ENCODE assay signal across 18 cellular contexts in the genomic region with DNA sequence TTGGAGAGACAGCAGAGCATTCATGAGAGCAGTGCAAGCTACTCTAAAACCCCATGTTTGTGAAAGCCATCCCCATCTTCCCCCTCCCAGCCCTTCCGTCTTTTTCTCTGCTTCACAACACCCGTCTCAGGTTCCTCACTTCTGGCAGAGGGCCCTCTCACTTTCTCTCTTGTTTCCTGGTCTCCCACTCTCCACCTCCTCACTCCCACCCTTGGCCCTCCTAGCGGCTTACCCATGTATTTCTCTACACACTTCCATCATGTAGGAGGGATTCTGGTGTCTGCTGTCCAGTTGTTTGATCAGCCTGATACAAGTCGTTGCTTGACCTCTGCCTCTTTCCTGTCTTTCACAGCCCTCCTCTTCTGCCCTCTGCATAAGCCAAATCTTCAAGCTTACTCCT.
DNase-seq lines count a peak whose midpoint lies in the region; ATAC-seq and TF ChIP-seq lines count a peak whose summit lies in the region.
"Had no signal": no experiment of that assay in that cellular context is flagged by ENCODE, and none has a peak within 500 bp of the region (broad histone marks: within the 10 kb centered on the region; RNA-seq: fewer than 3 reads in every experiment).

No MANE protein-coding gene starts in this region.

- no peak overlapping the region for H3K4me3 Mint-ChIP-seq in activated CD4-positive, alpha-beta T cell treated with anti-CD3 and anti-CD28 coated beads, Interleukin-2, amount 10 ng/mL, durations not matched to agents 7 days and 5 days
- H3K4me3 Mint-ChIP-seq in CD4-positive, alpha-beta T cell: no peak overlapping the region
- peak overlapping the region; percentile 73 for H3K4me3 Mint-ChIP-seq in activated naive CD8-positive, alpha-beta T cell
- peak overlapping the region in 1 of 10 donors; percentile 2 for H3K4me3 Mint-ChIP-seq in naive thymus-derived CD8-positive, alpha-beta T cell

- ATAC-seq in CD4-positive, alpha-beta T cell (ENCODE audit: poor library complexity): no peak
- no peak for ATAC-seq in naive thymus-derived CD8-positive, alpha-beta T cell
- no peak for ATAC-seq in esophagus mucosa
- no peak for ATAC-seq in HG03439 (IDR thresholded peaks at IDR 0.05; ENCODE audit: unreplicated experiment)

- H3K27ac Mint-ChIP-seq in activated CD4-positive, alpha-beta T cell treated with anti-CD3 and anti-CD28 coated beads, Interleukin-2, amount 10 ng/mL, durations not matched to agents 7 days and 5 days: peak overlapping the region; percentile 21
- H3K27ac Mint-ChIP-seq in CD4-positive, alpha-beta T cell: peak overlapping the region; percentile 47
- H3K27ac Mint-ChIP-seq in activated naive CD8-positive, alpha-beta T cell: peak overlapping the region; percentile 98
- H3K27ac Mint-ChIP-seq in naive thymus-derived CD8-positive, alpha-beta T cell: peak overlapping the region in 6 of 10 donors; percentile 30 to 79 (median 66)

- no peaks in the 10 kb centered on the region for H3K27me3 ChIP-seq in CD4-positive, alpha-beta T cell (ENCODE audit: control insufficient read depth, insufficient read depth, low read length)
- H3K27me3 ChIP-seq: esophagus muscularis mucosa, thyroid gland had no signal

- H3K9me3 Mint-ChIP-seq in activated CD4-positive, alpha-beta T cell treated with anti-CD3 and anti-CD28 coated beads, Interleukin-2, amount 10 ng/mL, durations not matched to agents 7 days and 5 days: peaks cover 8% of the 10 kb centered on the region
- no peaks in the 10 kb centered on the region for H3K9me3 Mint-ChIP-seq in CD4-positive, alpha-beta T cell
- peaks cover 14% of the 10 kb centered on the region for H3K9me3 Mint-ChIP-seq in activated naive CD8-positive, alpha-beta T cell (ENCODE audit: low read depth)
- no peaks in the 10 kb centered on the region for H3K9me3 Mint-ChIP-seq in naive thymus-derived CD8-positive, alpha-beta T cell

- peaks cover 68% of the 10 kb centered on the region for H3K36me3 Mint-ChIP-seq in activated CD4-positive, alpha-beta T cell treated with anti-CD3 and anti-CD28 coated beads, Interleukin-2, amount 10 ng/mL, durations not matched to agents 7 days and 5 days (ENCODE audit: low read depth)
- peaks cover 14% of the 10 kb centered on the region for H3K36me3 Mint-ChIP-seq in CD4-positive, alpha-beta T cell (ENCODE audit: low read depth)
- peaks cover 31% of the 10 kb centered on the region for H3K36me3 Mint-ChIP-seq in activated naive CD8-positive, alpha-beta T cell
- H3K36me3 Mint-ChIP-seq in naive thymus-derived CD8-positive, alpha-beta T cell: peaks cover 0 to 9% (median 3%) of the 10 kb centered on the region in 3 donors

- no peaks in the 10 kb centered on the region for H3K27me3 Mint-ChIP-seq in activated CD4-positive, alpha-beta T cell treated with anti-CD3 and anti-CD28 coated beads, Interleukin-2, amount 10 ng/mL, durations not matched to agents 7 days and 5 days
- no peaks in the 10 kb centered on the region for H3K27me3 Mint-ChIP-seq in CD4-positive, alpha-beta T cell
- H3K27me3 Mint-ChIP-seq in activated naive CD8-positive, alpha-beta T cell: no peaks in the 10 kb centered on the region
- H3K27me3 Mint-ChIP-seq in naive thymus-derived CD8-positive, alpha-beta T cell: no peaks in the 10 kb centered on the region

- no peaks in the 10 kb centered on the region for H3K9me3 ChIP-seq in CD4-positive, alpha-beta T cell (ENCODE audit: control insufficient read depth, low read length)
- H3K9me3 ChIP-seq: esophagus muscularis mucosa, thyroid gland had no signal

- no peak for DNase-seq in activated CD4-positive, alpha-beta T cell treated with anti-CD3 and anti-CD28 coated beads, Interleukin-2, amount 10 ng/mL, durations not matched to agents 7 days and 5 days
- no peak for DNase-seq in activated CD4-positive, alpha-beta T cell treated with anti-CD3 and anti-CD28 coated beads for 1 hour
- DNase-seq in CD4-positive, alpha-beta T cell: no peak
- no peak for DNase-seq in naive thymus-derived CD8-positive, alpha-beta T cell
- DNase-seq in NCI-H345 (lab: John Stamatoyannopoulos, UW): no peak
- DNase-seq: dermis blood vessel endothelial cell, GDM1, hypothalamus, KG1, NCI-H1417 treated with DMSO at 0.1 percent for 48 hours, OCI-M1, thyroid gland, WERI-Rb-1 had no signal

- peaks cover 79% of the 10 kb centered on the region for H3K4me1 Mint-ChIP-seq in activated CD4-positive, alpha-beta T cell treated with anti-CD3 and anti-CD28 coated beads, Interleukin-2, amount 10 ng/mL, durations not matched to agents 7 days and 5 days
- H3K4me1 Mint-ChIP-seq in CD4-positive, alpha-beta T cell (ENCODE audit: low read depth): peaks cover 58% of the 10 kb centered on the region
- H3K4me1 Mint-ChIP-seq in activated naive CD8-positive, alpha-beta T cell (ENCODE audit: low read depth): peaks cover 79% of the 10 kb centered on the region
- H3K4me1 Mint-ChIP-seq in naive thymus-derived CD8-positive, alpha-beta T cell: peaks cover 27 to 69% (median 54%) of the 10 kb centered on the region in 4 donors

- intact Hi-C loops in CD4-positive, alpha-beta T cell (cut with DNase I, micrococcal nuclease): no loop called here

- no peak overlapping the region for H3K27ac ChIP-seq in CD4-positive, alpha-beta T cell (ENCODE audit: low read depth, low read length)
- H3K27ac ChIP-seq: SK-N-MC, WERI-Rb-1 had no signal

- CTCF ChIA-PET in activated CD4-positive, alpha-beta T cell treated with anti-CD3 and anti-CD28 coated beads, Interleukin-2, amount 10 ng/mL, durations not matched to agents 7 days and 5 days (lab: Charles Lee): interaction anchor here (0.9 to 3.4 kb wide), 4 partner anchors 10 to 37 kb away, joined by 3 to 14 read pairs (median 7); no protein-coding TSS in a partner anchor
- CTCF ChIA-PET in CD4-positive, alpha-beta T cell (lab: Charles Lee): interaction anchor here (1.7 kb wide), 2 partner anchors 37 kb away, joined by 5 to 7 read pairs; no protein-coding TSS in a partner anchor

- POLR2A ChIA-PET in activated CD4-positive, alpha-beta T cell treated with anti-CD3 and anti-CD28 coated beads, Interleukin-2, amount 10 ng/mL, durations not matched to agents 7 days and 5 days (lab: Charles Lee): no interaction called here
- POLR2A ChIA-PET in CD4-positive, alpha-beta T cell (lab: Charles Lee): interaction anchor here (1.2 kb wide), 1 partner anchor 93 kb away, joined by 3 read pairs; a partner anchor contains a TSS
- POLR2A ChIA-PET in naive thymus-derived CD8-positive, alpha-beta T cell (lab: Charles Lee): interaction anchor here (0.8 kb wide), 1 partner anchor 37 kb away, joined by 3 read pairs; no protein-coding TSS in a partner anchor

- no peak for TF ChIP-seq CTCF in CD4-positive, alpha-beta T cell (IDR thresholded peaks at IDR 0.05)

Comparison
In these comparisons a context has a peak if more than half of its experiments do, and no peak if none do; other contexts are left out.
1. H3K27ac Mint-ChIP-seq: peak in every context shown above with its lines; median percentile 98 in activated naive CD8-positive, alpha-beta T cell; 66 in naive thymus-derived CD8-positive, alpha-beta T cell; 47 in CD4-positive, alpha-beta T cell; 21 in activated CD4-positive, alpha-beta T cell treated with anti-CD3 and anti-CD28 coated beads, Interleukin-2, amount 10 ng/mL, durations not matched to agents 7 days and 5 days.